8 cellular contexts compared by ENCODE assay signal in the genomic region with DNA sequence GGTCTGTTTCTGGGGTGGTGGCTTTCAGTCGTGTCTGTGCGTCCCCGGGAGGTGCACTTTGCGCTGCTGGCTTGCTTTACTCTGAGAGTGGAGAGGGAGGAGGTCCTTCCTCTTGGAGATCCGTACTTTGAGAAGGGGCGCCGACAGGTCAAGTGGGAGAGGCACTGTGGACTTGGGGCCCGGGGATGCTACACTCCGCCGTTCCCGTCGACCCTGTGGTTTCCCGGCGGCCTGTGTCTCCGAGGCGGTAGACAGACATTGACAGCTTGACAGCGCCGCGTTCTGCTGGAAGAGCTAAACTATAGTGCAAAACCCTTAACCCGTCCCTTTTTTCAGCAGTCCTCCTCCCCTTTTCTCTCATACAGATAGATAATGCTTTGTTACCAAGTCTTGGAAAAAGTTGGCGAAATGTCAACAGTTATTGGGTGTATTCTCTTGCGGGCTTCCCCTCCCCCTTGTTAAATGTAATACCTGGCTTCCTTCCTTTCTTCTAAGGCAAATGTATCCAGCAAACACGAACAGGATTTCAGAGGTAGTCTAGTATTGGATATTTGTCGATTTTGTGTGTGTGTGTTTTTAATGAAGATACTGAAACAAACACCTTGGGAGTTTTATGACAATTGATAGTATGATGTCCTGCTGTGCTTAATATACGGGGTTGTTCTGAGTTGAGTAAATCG. TPM values are rescaled to one million over a fixed set of nuclear protein-coding genes. Genes with fewer than 3 reads are reported as not detected.
DNase-seq lines count a peak whose midpoint lies in the region; ATAC-seq and TF ChIP-seq lines count a peak whose summit lies in the region.

No MANE protein-coding gene starts in this region.

- in situ Hi-C loops in mammary epithelial cell (cut with MboI; ENCODE audit: low sequenced_read_pairs in 2 of 2) = loop anchor here (10.0 to 25.0 kb wide), 2 partner anchors 194 to 212 kb away; no protein-coding TSS in a partner anchor

- dilution Hi-C loops in mammary epithelial cell (cut with HindIII; ENCODE audit: low sequenced_read_pairs) = no loop called here

- WGBS in mammary epithelial cell (ENCODE audit: low coverage, missing lambda C conversion rate) = 12% methylated on average over 15 of the region's 26 CpGs

- H3K27ac ChIP-seq in mammary epithelial cell (ENCODE audit: insufficient read depth, low read depth, low read length) (peak overlapping the region; percentile 69), skeletal muscle tissue (ENCODE audit: low read depth, low read length) (peak overlapping the region; percentile 94)

- H3K27me3 ChIP-seq in mammary epithelial cell (ENCODE audit: insufficient read depth, low read length) (no peaks in the 10 kb centered on the region), skeletal muscle tissue (ENCODE audit: control insufficient read depth in 3 of 3, insufficient read depth in 3 of 3, low read length in 3 of 3) (peaks cover 0 to 3% (median 2%) of the 10 kb centered on the region in 3 donors)

- peak overlapping the region; percentile 99 for H3K4me2 ChIP-seq in mammary epithelial cell (ENCODE audit: insufficient read depth, low read depth, low read length)

- H3K36me3 ChIP-seq in mammary epithelial cell (ENCODE audit: insufficient read depth, low read length) (peaks cover 4% of the 10 kb centered on the region), skeletal muscle tissue (ENCODE audit: control insufficient read depth in 3 of 3, insufficient read depth in 3 of 3, low read length in 3 of 3) (peaks cover 2 to 37% (median 18%) of the 10 kb centered on the region in 3 donors)

- peak; percentile 21 for ATAC-seq in T-helper 17 cell
- ATAC-seq in HG03045 (IDR thresholded peaks at IDR 0.05; ENCODE audit: unreplicated experiment) = no peak

- no peaks in the 10 kb centered on the region for H4K20me1 ChIP-seq in mammary epithelial cell (ENCODE audit: insufficient read depth, low read length)

- H3K9me3 ChIP-seq in T-helper 17 cell (ENCODE audit: control insufficient read depth, low read length, poor library complexity, severe bottlenecking) = no peaks in the 10 kb centered on the region
- no peaks in the 10 kb centered on the region for H3K9me3 ChIP-seq in mammary epithelial cell (replicated peaks; ENCODE audit: insufficient read depth, low read length)
- H3K9me3 ChIP-seq in skeletal muscle tissue (ENCODE audit: control insufficient read depth in 3 of 3, low read length in 3 of 3) = no peaks in the 10 kb centered on the region

- H3K4me3 Mint-ChIP-seq in T-helper 17 cell = peak overlapping the region; percentile 93

- peaks cover 36% of the 10 kb centered on the region for H3K27me3 Mint-ChIP-seq in T-helper 17 cell

- H2AFZ ChIP-seq in mammary epithelial cell (ENCODE audit: low read depth, low read length) = peak overlapping the region; percentile 49

- H3K4me1 Mint-ChIP-seq in T-helper 17 cell = peaks cover 18% of the 10 kb centered on the region

- peak; percentile 75 for DNase-seq in ELF-1 (ENCODE audit: low read depth, low spot score)
- DNase-seq in Jurkat, Clone E6-1 (ENCODE audit: low read depth, low spot score) = peak; percentile 33
- DNase-seq in T-helper 17 cell = no peak
- peak; percentile 64 for DNase-seq in mammary epithelial cell
- peak; percentile 60 for DNase-seq in inferior parietal cortex (ENCODE audit: extremely low spot score)
- DNase-seq in iPS-NIHi11 (ENCODE audit: low spot score) = no peak

- peaks cover 58% of the 10 kb centered on the region for H3K4me1 ChIP-seq in mammary epithelial cell (ENCODE audit: insufficient read depth, low read length)
- peaks cover 49 to 76% (median 76%) of the 10 kb centered on the region in 3 donors for H3K4me1 ChIP-seq in skeletal muscle tissue (ENCODE audit: control insufficient read depth in 3 of 3, insufficient read depth in 3 of 3, low read length in 3 of 3)

- peak in 1 of 2 donors; percentile 26 for TF ChIP-seq CTCF in mammary epithelial cell (conservative IDR thresholded peaks at IDR 0.05 in 1 of 2, IDR thresholded peaks at IDR 0.05 in 1 of 2; ENCODE audit: extremely low read depth in 1 of 2, insufficient read depth in 1 of 2, low read depth in 1 of 2, low read length in 2 of 2)

- H3K9ac ChIP-seq in mammary epithelial cell (ENCODE audit: insufficient read depth, low read length) (peak overlapping the region; percentile 35), skeletal muscle tissue (ENCODE audit: low read depth in 1 of 3, low read length in 3 of 3) (peak overlapping the region; percentile 69 to 79 (median 69))

- no TSS peak for BruUV-seq in mammary epithelial cell (replicated peaks; lab: Mats Ljungman, UMichigan)

- peak overlapping the region; percentile 57 for H3K27ac Mint-ChIP-seq in T-helper 17 cell

- CTCF ChIA-PET in mammary epithelial cell (lab: Charles Lee; ENCODE audit: low non-redundant PET) = interaction anchor here (1.2 kb wide), 1 partner anchor 33 kb away, joined by 3 read pairs; no protein-coding TSS in a partner anchor

- H3K4me3 ChIP-seq in Jurkat, Clone E6-1 (ENCODE audit: low read length) = peak overlapping the region; percentile 83
- H3K4me3 ChIP-seq in mammary epithelial cell (replicated peaks in 1 of 3; ENCODE audit: insufficient read depth in 1 of 3, low read depth in 2 of 3, low read length in 3 of 3) (peak overlapping the region; percentile 58 to 65 (median 59)), skeletal muscle tissue (ENCODE audit: low read length in 3 of 3) (peak overlapping the region; percentile 69 to 88 (median 75))

- peaks cover 93% of the 10 kb centered on the region for H3K79me2 ChIP-seq in mammary epithelial cell (ENCODE audit: insufficient read depth, low read length)

- intact Hi-C loops in mammary epithelial cell (cut with micrococcal nuclease) = loop anchor here (1.0 to 10.0 kb wide), 9 partner anchors 44 to 444 kb away; a partner anchor contains a TSS

- peaks cover 1% of the 10 kb centered on the region for H3K36me3 Mint-ChIP-seq in T-helper 17 cell (ENCODE audit: low read depth)

RNA-seq across cellular contexts. Expression of a gene that starts 6.6 kb away (rescaled TPM):
- 37.7 TPM for polyA plus RNA-seq in Jurkat, Clone E6-1 (2012; ENCODE audit: insufficient read depth, insufficient read length)
- total RNA-seq in T-helper 17 cell (10 to 100 TPM; 10.4 to 32.4 TPM), mammary epithelial cell (1,000 to 10,000 TPM in 1 of 2 donors, 100 to 1,000 TPM in 1; 463 to 1,538 TPM), skeletal muscle tissue (4,149 TPM)
- 241 TPM for polyA plus RNA-seq in mammary epithelial cell
- 182 TPM for polyA minus RNA-seq in mammary epithelial cell

Comparison
In these comparisons a context has a peak if more than half of its experiments do, and no peak if none do; other contexts are left out.
1. DNase-seq: peak in ELF-1 (single experiment), Jurkat, Clone E6-1 (single experiment), mammary epithelial cell (single experiment) and inferior parietal cortex (single experiment); none in T-helper 17 cell (0 of 3) and iPS-NIHi11 (single experiment).
2. RNA of a gene that starts 6.6 kb away (total RNA-seq): 4,149 TPM in skeletal muscle tissue (single experiment) and 463 to 1,538 TPM in mammary epithelial cell; 10.4 to 32.4 TPM in T-helper 17 cell; every median in the first group is over 10 times any median in the second.
3. Peak in every context shown above with its lines, with median percentiles within 50 percentile points of each other: H3K4me3 ChIP-seq.